In genomic region chr19:1621021-1621420, GRCh38 we compare ENCODE assay signal across 1 cellular context.
TF ChIP-seq lines count a peak whose summit lies in the region.

No MANE protein-coding gene starts in this region.

TF ChIP-seq in HepG2, 621 proteins besides CTCF, POLR2A, EP300 and RAD21:
- TF ChIP-seq NR2C2 (CRISPR knock-in tag; IDR thresholded peaks at IDR 0.05; ENCODE audit: borderline replicate concordance) (no peak), AGO2 (optimal IDR thresholded peaks at IDR 0.05; ENCODE audit: low read depth, low read length) (peak; percentile 46), GLI4 (CRISPR knock-in tag; IDR thresholded peaks at IDR 0.05; ENCODE audit: borderline replicate concordance) (no peak)
- TF ChIP-seq, protein P1, sequence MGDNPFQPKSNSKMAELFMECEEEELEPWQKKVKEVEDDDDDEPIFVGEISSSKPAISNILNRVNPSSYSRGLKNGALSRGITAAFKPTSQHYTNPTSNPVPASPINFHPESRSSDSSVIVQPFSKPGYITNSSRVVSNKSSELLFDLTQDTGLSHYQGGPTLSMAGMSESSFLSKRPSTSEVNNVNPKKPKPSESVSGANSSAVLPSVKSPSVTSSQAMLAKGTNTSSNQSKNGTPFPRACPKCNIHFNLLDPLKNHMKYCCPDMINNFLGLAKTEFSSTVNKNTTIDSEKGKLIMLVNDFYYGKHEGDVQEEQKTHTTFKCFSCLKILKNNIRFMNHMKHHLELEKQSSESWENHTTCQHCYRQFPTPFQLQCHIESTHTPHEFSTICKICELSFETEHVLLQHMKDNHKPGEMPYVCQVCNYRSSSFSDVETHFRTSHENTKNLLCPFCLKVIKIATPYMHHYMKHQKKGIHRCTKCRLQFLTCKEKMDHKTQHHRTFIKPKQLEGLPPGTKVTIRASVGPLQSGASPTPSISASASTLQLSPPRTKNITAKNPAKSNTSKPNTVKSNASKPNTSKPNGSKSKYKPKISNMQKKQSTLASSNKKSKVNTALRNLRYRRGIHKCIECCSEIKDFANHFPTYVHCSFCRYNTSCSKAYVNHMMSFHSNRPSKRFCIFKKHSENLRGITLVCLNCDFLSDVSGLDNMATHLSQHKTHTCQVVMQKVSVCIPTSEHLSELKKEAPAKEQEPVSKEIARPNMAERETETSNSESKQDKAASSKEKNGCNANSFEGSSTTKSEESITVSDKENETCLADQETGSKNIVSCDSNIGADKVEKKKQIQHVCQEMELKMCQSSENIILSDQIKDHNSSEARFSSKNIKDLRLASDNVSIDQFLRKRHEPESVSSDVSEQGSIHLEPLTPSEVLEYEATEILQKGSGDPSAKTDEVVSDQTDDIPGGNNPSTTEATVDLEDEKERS (CRISPR knock-in tag; IDR thresholded peaks at IDR 0.05) = no peak
TF ChIP-seq in HepG2: peak in this region for 1.
